In the genomic region with DNA sequence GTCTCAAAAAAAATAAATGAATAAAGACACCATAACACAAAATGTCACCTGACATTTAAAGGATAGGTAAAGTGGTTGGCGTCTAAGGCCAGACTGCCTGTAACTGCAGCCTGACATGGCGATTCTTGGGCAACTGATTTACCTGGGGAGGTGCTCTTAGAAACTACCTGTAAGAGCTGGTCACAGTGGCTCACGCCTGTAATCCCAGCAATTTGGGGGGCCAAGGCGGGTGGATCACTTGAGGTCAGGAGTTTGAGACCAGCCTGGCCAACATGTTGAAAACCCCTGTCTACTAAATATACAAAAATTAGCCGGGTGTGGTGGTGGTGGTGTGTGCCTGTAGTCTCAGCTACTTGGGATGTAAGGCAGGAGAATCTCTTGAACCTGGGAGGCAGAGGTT, we compare ENCODE assay signal across 23 cellular contexts.
"Had no signal": no experiment of that assay in that cellular context is flagged by ENCODE, and none has a peak within 500 bp of the region (broad histone marks: within the 10 kb centered on the region; RNA-seq: fewer than 3 reads in every experiment).

No MANE protein-coding gene starts in this region.

- H3K27me3 ChIP-seq: dorsolateral prefrontal cortex, esophagus muscularis mucosa, foreskin keratinocyte, gastroesophageal sphincter, heart left ventricle, hepatocyte, left lung had no signal

- ATAC-seq: foreskin keratinocyte, gastroesophageal sphincter, heart left ventricle, left cardiac atrium, left lung, left ventricle myocardium superior, lower lobe of right lung, mucosa of descending colon had no signal

- H3K4me3 ChIP-seq: coronary artery, dorsolateral prefrontal cortex, esophagus muscularis mucosa, gastroesophageal sphincter, heart left ventricle, hepatocyte, left lung, lower lobe of right lung, mucosa of descending colon had no signal

- H3K4me2 ChIP-seq: hepatocyte had no signal

- H3K4me1 ChIP-seq: foreskin keratinocyte, gastroesophageal sphincter, heart left ventricle, lower lobe of right lung had no signal

- H3K9me3 ChIP-seq: esophagus muscularis mucosa, gastroesophageal sphincter, heart left ventricle, left lung, lower lobe of right lung, mucosa of descending colon had no signal

- H3K27ac ChIP-seq: coronary artery, dorsolateral prefrontal cortex, esophagus muscularis mucosa, foreskin keratinocyte, gastroesophageal sphincter, heart left ventricle, hepatocyte, left lung, lower lobe of right lung had no signal

- FAIRE-seq: colon, endothelial cell of umbilical vein, frontal cortex, keratinocyte had no signal

- H2AFZ ChIP-seq: hepatocyte had no signal

- DNase-seq: dermis blood vessel endothelial cell; dorsolateral prefrontal cortex; effector CD4-positive, alpha-beta T cell; effector memory CD4-positive, alpha-beta T cell; foreskin keratinocyte; heart left ventricle; hypothalamus; immature natural killer cell; left cardiac atrium; left lung; left ventricle myocardium superior; lower lobe of right lung; mesenchymal stem cell; mucosa of descending colon; naive B cell had no signal
